Comparison of ENCODE assay signal across 17 cellular contexts in genomic region chrX:150143721-150144440, GRCh38.
DNase-seq lines count a peak whose midpoint lies in the region; ATAC-seq and TF ChIP-seq lines count a peak whose summit lies in the region.
"Had no signal": no experiment of that assay in that cellular context is flagged by ENCODE, and none has a peak within 500 bp of the region (broad histone marks: within the 10 kb centered on the region; RNA-seq: fewer than 3 reads in every experiment).

No MANE protein-coding gene starts in this region.

- ATAC-seq in GM18861 (IDR thresholded peaks at IDR 0.05; ENCODE audit: unreplicated experiment) = no peak
- ATAC-seq: K562 had no signal

- H3K4me3 ChIP-seq in fibroblast of villous mesenchyme (ENCODE audit: low read depth, low read length) = no peak overlapping the region
- H3K4me3 ChIP-seq: K562, Peyer's patch had no signal

- no peak for TF ChIP-seq CTCF in fibroblast of villous mesenchyme (IDR thresholded peaks at IDR 0.05; ENCODE audit: insufficient read depth, low read depth, low read length)

- DNase-seq in DMS79 treated with DMSO at 0.1 percent for 48 hours (lab: John Stamatoyannopoulos, UW) = peak; percentile 34
- DNase-seq in NCI-H226 = peak; percentile 32
- DNase-seq in fibroblast of villous mesenchyme (ENCODE audit: low read depth) = peak; percentile 21
- DNase-seq in renal cortical epithelial cell (ENCODE audit: low read depth) = peak; percentile 18
- DNase-seq in T-helper 2 cell = no peak
- no peak for DNase-seq in medulla oblongata (ENCODE audit: extremely low spot score)
- DNase-seq: BE2C, H7, NCI-H1092 treated with DMSO at 0.1 percent for 48 hours, NCI-H1436 treated with DMSO at 0.1 percent for 48 hours, NCI-H2029, NCI-H345, NCI-H524, NCI-H82, Peyer's patch had no signal

Comparison
In these comparisons a context has a peak if more than half of its experiments do, and no peak if none do; other contexts are left out.
1. DNase-seq: peak in DMS79 treated with DMSO at 0.1 percent for 48 hours (single experiment), NCI-H226 (single experiment), fibroblast of villous mesenchyme (single experiment) and renal cortical epithelial cell (single experiment); none in T-helper 2 cell (0 of 5) and medulla oblongata (single experiment).